In genomic region chr9:97577051-97577450, GRCh38 we compare ENCODE assay signal across 16 cellular contexts.
"Had no signal": no experiment of that assay in that cellular context is flagged by ENCODE, and none has a peak within 500 bp of the region (broad histone marks: within the 10 kb centered on the region; RNA-seq: fewer than 3 reads in every experiment).

No MANE protein-coding gene starts in this region.

- H3K36me3 ChIP-seq: lower lobe of right lung, ovary had no signal

- ATAC-seq: lower lobe of right lung; mucosa of descending colon; naive thymus-derived CD4-positive, alpha-beta T cell had no signal

- H3K4me1 ChIP-seq: lower lobe of right lung had no signal

- H3K27ac ChIP-seq: coronary artery, esophagus muscularis mucosa, lower lobe of right lung, ovary, VCaP had no signal

- H3K9me3 ChIP-seq: esophagus muscularis mucosa, lower lobe of right lung, mucosa of descending colon, ovary had no signal

- DNase-seq: activated CD4-positive, alpha-beta T cell treated with anti-CD3 and anti-CD28 coated beads for 1 hour; activated CD4-positive, alpha-beta T cell treated with anti-CD3 and anti-CD28 coated beads, Interleukin-2, amount 50 U/mL, for 48 hours; activated gamma-delta T cell treated with Interleukin-2 at 50 U/mL for 16 hours; amniotic stem cell; central memory CD4-positive, alpha-beta T cell; hippocampal formation; kidney glomerular epithelial cell; lower lobe of right lung; mucosa of descending colon; naive thymus-derived CD4-positive, alpha-beta T cell; stimulated activated naive CD4-positive, alpha-beta T cell; trophoblast cell had no signal

- H3K27me3 ChIP-seq: esophagus muscularis mucosa, ovary had no signal

- H3K4me3 ChIP-seq: coronary artery, esophagus muscularis mucosa, lower lobe of right lung, mucosa of descending colon, ovary had no signal
